Comparison of ENCODE assay signal across 40 cellular contexts in genomic region chr6:11027565-11028110, GRCh38. TPM values are rescaled to one million over a fixed set of nuclear protein-coding genes. Genes with fewer than 3 reads are reported as not detected.
"Had no signal": no experiment of that assay in that cellular context is flagged by ENCODE, and none has a peak within 500 bp of the region (broad histone marks: within the 10 kb centered on the region; RNA-seq: fewer than 3 reads in every experiment).

No MANE protein-coding gene starts in this region.

- H3K27ac ChIP-seq: adrenal gland, ascending aorta, body of pancreas, brain microvascular endothelial cell, breast epithelium, cardiac muscle cell had no signal

- H3K27ac Mint-ChIP-seq: activated naive CD4-positive, alpha-beta T cell treated with anti-CD3 and anti-CD28 coated beads for 36 hours; activated naive CD4-positive, alpha-beta T cell treated with anti-CD3 and anti-CD28 coated beads, Interleukin-2, amount 10 ng/mL, durations not matched to agents 7 days and 5 days; activated naive CD4-positive, alpha-beta T cell treated with anti-CD3 and anti-CD28 coated beads, Interleukin-2, amount 50 U/mL, for 24 hours; activated naive CD4-positive, alpha-beta T cell treated with anti-CD3 and anti-CD28 coated beads, Interleukin-2, amount 50 U/mL, for 72 hours; activated naive CD8-positive, alpha-beta T cell; activated naive CD8-positive, alpha-beta T cell treated with anti-CD3 and anti-CD28 coated beads for 36 hours; activated naive CD8-positive, alpha-beta T cell treated with anti-CD3 and anti-CD28 coated beads, Interleukin-2, amount 10 ng/mL, durations not matched to agents 7 days and 5 days; activated naive CD8-positive, alpha-beta T cell treated with anti-CD3 and anti-CD28 coated beads, Interleukin-2, amount 50 U/mL, for 24 hours; activated T-cell treated with anti-CD3 and anti-CD28 coated beads, Interleukin-2, amount 50 U/mL, for 24 hours; activated T-cell treated with anti-CD3 and anti-CD28 coated beads, Interleukin-2, amount 50 U/mL, for 72 hours; activated T-helper 1 cell treated with anti-CD3 and anti-CD28 coated beads, Interleukin-12 subunit alpha, Interleukin-12 subunit beta, Interleukin-2, Interleukin-4 antibody, amounts not matched to agents 30 ng/mL and 10 ng/mL and 1 ng/mL, durations not matched to agents 14 hours and 24 hours and 36 hours; activated T-helper 17 cell treated with anti-CD3 and anti-CD28 coated beads, Interleukin-2, amount 50 U/mL, for 72 hours; activated T-helper 2 cell treated with anti-CD3 and anti-CD28 coated beads, Interferon-gamma antibody, Interleukin-2, Interleukin-4, amounts not matched to agents 10 μg/mL and 5 μg/mL and 100 μg/mL, durations not matched to agents 14 hours and 24 hours and 36 hours had no signal

- H3K4me3 Mint-ChIP-seq: activated naive CD4-positive, alpha-beta T cell treated with anti-CD3 and anti-CD28 coated beads for 36 hours; activated naive CD4-positive, alpha-beta T cell treated with anti-CD3 and anti-CD28 coated beads, Interleukin-2, amount 10 ng/mL, durations not matched to agents 7 days and 5 days; activated naive CD4-positive, alpha-beta T cell treated with anti-CD3 and anti-CD28 coated beads, Interleukin-2, amount 50 U/mL, for 24 hours; activated naive CD8-positive, alpha-beta T cell; activated naive CD8-positive, alpha-beta T cell treated with anti-CD3 and anti-CD28 coated beads for 36 hours; activated naive CD8-positive, alpha-beta T cell treated with anti-CD3 and anti-CD28 coated beads, Interleukin-2, amount 10 ng/mL, durations not matched to agents 7 days and 5 days; activated naive CD8-positive, alpha-beta T cell treated with anti-CD3 and anti-CD28 coated beads, Interleukin-2, amount 50 U/mL, for 24 hours; activated T-cell treated with anti-CD3 and anti-CD28 coated beads, Interleukin-2, amount 50 U/mL, for 24 hours; activated T-cell treated with anti-CD3 and anti-CD28 coated beads, Interleukin-2, amount 50 U/mL, for 4 hours; activated T-cell treated with anti-CD3 and anti-CD28 coated beads, Interleukin-2, amount 50 U/mL, for 72 hours; activated T-helper 1 cell treated with anti-CD3 and anti-CD28 coated beads, Interleukin-12 subunit alpha, Interleukin-12 subunit beta, Interleukin-2, Interleukin-4 antibody, amounts not matched to agents 30 ng/mL and 10 ng/mL and 1 ng/mL, durations not matched to agents 14 hours and 24 hours and 36 hours; activated T-helper 17 cell treated with anti-CD3 and anti-CD28 coated beads, Interleukin-2, amount 50 U/mL, for 72 hours; brain; central memory CD8-positive, alpha-beta T cell had no signal

- H3K36me3 Mint-ChIP-seq: activated naive CD4-positive, alpha-beta T cell treated with anti-CD3 and anti-CD28 coated beads, Interleukin-2, amount 10 ng/mL, durations not matched to agents 7 days and 5 days; activated naive CD4-positive, alpha-beta T cell treated with anti-CD3 and anti-CD28 coated beads, Interleukin-2, amount 50 U/mL, for 24 hours; activated naive CD4-positive, alpha-beta T cell treated with anti-CD3 and anti-CD28 coated beads, Interleukin-2, amount 50 U/mL, for 72 hours; activated naive CD8-positive, alpha-beta T cell; activated naive CD8-positive, alpha-beta T cell treated with anti-CD3 and anti-CD28 coated beads for 36 hours; activated naive CD8-positive, alpha-beta T cell treated with anti-CD3 and anti-CD28 coated beads, Interleukin-2, amount 10 ng/mL, durations not matched to agents 7 days and 5 days; brain had no signal

- H3K27me3 Mint-ChIP-seq: brain had no signal

- H3K4me1 Mint-ChIP-seq: activated naive CD4-positive, alpha-beta T cell treated with anti-CD3 and anti-CD28 coated beads, Interleukin-2, amount 10 ng/mL, durations not matched to agents 7 days and 5 days; activated naive CD4-positive, alpha-beta T cell treated with anti-CD3 and anti-CD28 coated beads, Interleukin-2, amount 50 U/mL, for 24 hours; activated naive CD8-positive, alpha-beta T cell treated with anti-CD3 and anti-CD28 coated beads for 36 hours; activated naive CD8-positive, alpha-beta T cell treated with anti-CD3 and anti-CD28 coated beads, Interleukin-2, amount 10 ng/mL, durations not matched to agents 7 days and 5 days; activated naive CD8-positive, alpha-beta T cell treated with anti-CD3 and anti-CD28 coated beads, Interleukin-2, amount 50 U/mL, for 24 hours; activated T-helper 17 cell treated with anti-CD3 and anti-CD28 coated beads, Interleukin-2, amount 50 U/mL, for 72 hours; central memory CD8-positive, alpha-beta T cell had no signal

- FAIRE-seq: astrocyte, bronchial epithelial cell had no signal

- H3K4me3 ChIP-seq: adrenal gland, ascending aorta, body of pancreas, breast epithelium, cardiac muscle cell had no signal

- H3K4me1 ChIP-seq: adrenal gland, ascending aorta, body of pancreas, breast epithelium had no signal

- H3K9me3 Mint-ChIP-seq: activated naive CD4-positive, alpha-beta T cell treated with anti-CD3 and anti-CD28 coated beads for 36 hours; activated naive CD4-positive, alpha-beta T cell treated with anti-CD3 and anti-CD28 coated beads, Interleukin-2, amount 10 ng/mL, durations not matched to agents 7 days and 5 days; activated naive CD4-positive, alpha-beta T cell treated with anti-CD3 and anti-CD28 coated beads, Interleukin-2, amount 50 U/mL, for 24 hours; activated naive CD4-positive, alpha-beta T cell treated with anti-CD3 and anti-CD28 coated beads, Interleukin-2, amount 50 U/mL, for 72 hours; activated naive CD8-positive, alpha-beta T cell treated with anti-CD3 and anti-CD28 coated beads for 36 hours; activated naive CD8-positive, alpha-beta T cell treated with anti-CD3 and anti-CD28 coated beads, Interleukin-2, amount 10 ng/mL, durations not matched to agents 7 days and 5 days; activated naive CD8-positive, alpha-beta T cell treated with anti-CD3 and anti-CD28 coated beads, Interleukin-2, amount 50 U/mL, for 24 hours; activated T-cell treated with anti-CD3 and anti-CD28 coated beads, Interleukin-2, amount 50 U/mL, for 24 hours; activated T-cell treated with anti-CD3 and anti-CD28 coated beads, Interleukin-2, amount 50 U/mL, for 4 hours; activated T-cell treated with anti-CD3 and anti-CD28 coated beads, Interleukin-2, amount 50 U/mL, for 72 hours; activated T-helper 1 cell treated with anti-CD3 and anti-CD28 coated beads, Interleukin-12 subunit alpha, Interleukin-12 subunit beta, Interleukin-2, Interleukin-4 antibody, amounts not matched to agents 30 ng/mL and 10 ng/mL and 1 ng/mL, durations not matched to agents 14 hours and 24 hours and 36 hours; activated T-helper 17 cell treated with anti-CD3 and anti-CD28 coated beads, Interleukin-2, amount 50 U/mL, for 72 hours; activated T-helper 2 cell treated with anti-CD3 and anti-CD28 coated beads, Interferon-gamma antibody, Interleukin-2, Interleukin-4, amounts not matched to agents 10 μg/mL and 5 μg/mL and 100 μg/mL, durations not matched to agents 14 hours and 24 hours and 36 hours; brain; central memory CD8-positive, alpha-beta T cell had no signal

- ATAC-seq: activated naive CD4-positive, alpha-beta T cell treated with anti-CD3 and anti-CD28 coated beads, Interleukin-2, amount 50 U/mL, for 72 hours; activated naive CD8-positive, alpha-beta T cell treated with anti-CD3 and anti-CD28 coated beads, Interleukin-2, amount 50 U/mL, for 24 hours; activated T-cell treated with anti-CD3 and anti-CD28 coated beads, Interleukin-2, amount 50 U/mL, for 4 hours; activated T-cell treated with anti-CD3 and anti-CD28 coated beads, Interleukin-2, amount 50 U/mL, for 72 hours; activated T-helper 17 cell treated with anti-CD3 and anti-CD28 coated beads, Interleukin-2, amount 50 U/mL, for 72 hours; body of pancreas had no signal

- DNase-seq: activated effector memory CD4-positive, alpha-beta T cell treated with anti-CD3 and anti-CD28 coated beads, Interleukin-2, amount 50 U/mL, for 16 hours; activated effector memory CD4-positive, alpha-beta T cell treated with Interleukin-2 at 50 U/mL for 16 hours; activated gamma-delta T cell; activated gamma-delta T cell treated with Interleukin-2 at 50 U/mL for 16 hours; activated naive CD4-positive, alpha-beta T cell; activated naive CD4-positive, alpha-beta T cell treated with anti-CD3 and anti-CD28 coated beads for 36 hours; activated naive CD4-positive, alpha-beta T cell treated with anti-CD3 and anti-CD28 coated beads, Interleukin-2, amount 10 ng/mL, durations not matched to agents 7 days and 5 days; activated naive CD4-positive, alpha-beta T cell treated with anti-CD3 and anti-CD28 coated beads, Interleukin-2, amount 50 U/mL, for 16 hours; activated naive CD4-positive, alpha-beta T cell treated with Interleukin-2 at 50 U/mL for 16 hours; activated naive CD8-positive, alpha-beta T cell treated with anti-CD3 and anti-CD28 coated beads for 36 hours; activated naive CD8-positive, alpha-beta T cell treated with anti-CD3 and anti-CD28 coated beads, Interleukin-2, amount 10 ng/mL, durations not matched to agents 7 days and 5 days; activated naive CD8-positive, alpha-beta T cell treated with anti-CD3 and anti-CD28 coated beads, Interleukin-2, amount 50 U/mL, for 24 hours; activated T-cell treated with anti-CD3 and anti-CD28 coated beads, Interleukin-2, amount 50 U/mL, for 1 hour; activated T-cell treated with anti-CD3 and anti-CD28 coated beads, Interleukin-2, amount 50 U/mL, for 24 hours; activated T-cell treated with anti-CD3 and anti-CD28 coated beads, Interleukin-2, amount 50 U/mL, for 4 hours; activated T-cell treated with anti-CD3 and anti-CD28 coated beads, Interleukin-2, amount 50 U/mL, for 48 hours; activated T-cell treated with anti-CD3 and anti-CD28 coated beads, Interleukin-2, amount 50 U/mL, for 72 hours; adrenal gland; amniotic stem cell; amygdala; anterior cingulate cortex; aorta; body of pancreas; brain microvascular endothelial cell; caudate nucleus; central memory CD4-positive, alpha-beta T cell; cerebellar nuclear complex had no signal

- H3K36me3 ChIP-seq: adrenal gland, ascending aorta, brain microvascular endothelial cell, breast epithelium, cardiac muscle cell had no signal

- H3K9me3 ChIP-seq: adrenal gland, ascending aorta, body of pancreas, breast epithelium had no signal

- H3K27me3 ChIP-seq: adrenal gland, ascending aorta, body of pancreas, brain microvascular endothelial cell, breast epithelium, cardiac muscle cell had no signal

RNA-seq across cellular contexts. Expression of gene ELOVL2, which starts 16.5 kb away (rescaled TPM):
- total RNA-seq: activated naive CD4-positive, alpha-beta T cell treated with anti-CD3 and anti-CD28 coated beads for 36 hours; activated naive CD4-positive, alpha-beta T cell treated with anti-CD3 and anti-CD28 coated beads, Interleukin-2, amount 50 U/mL, for 72 hours; activated naive CD8-positive, alpha-beta T cell treated with anti-CD3 and anti-CD28 coated beads for 36 hours; activated naive CD8-positive, alpha-beta T cell treated with anti-CD3 and anti-CD28 coated beads, Interleukin-2, amount 10 ng/mL, durations not matched to agents 7 days and 5 days; activated T-cell treated with anti-CD3 and anti-CD28 coated beads, Interleukin-2, amount 50 U/mL, for 4 hours; activated T-helper 1 cell treated with anti-CD3 and anti-CD28 coated beads, Interleukin-12 subunit alpha, Interleukin-12 subunit beta, Interleukin-2, Interleukin-4 antibody, amounts not matched to agents 30 ng/mL and 10 ng/mL and 1 ng/mL, durations not matched to agents 14 hours and 24 hours and 36 hours; activated T-helper 17 cell treated with anti-CD3 and anti-CD28 coated beads, Interleukin-2, amount 50 U/mL, for 72 hours; activated T-helper 2 cell treated with anti-CD3 and anti-CD28 coated beads, Interferon-gamma antibody, Interleukin-2, Interleukin-4, amounts not matched to agents 10 μg/mL and 5 μg/mL and 100 μg/mL, durations not matched to agents 14 hours and 24 hours and 36 hours had no signal
- polyA plus RNA-seq: aorta, cardiac muscle cell had no signal
